ENCODE assay signal across 12 cellular contexts in genomic region chr6:142570221-142570671, GRCh38.
A peak's percentile ranks its signal among the peaks of the same experiment; 100 is the strongest.
DNase-seq lines count a peak whose midpoint lies in the region; ATAC-seq and TF ChIP-seq lines count a peak whose summit lies in the region.
"Had no signal": no experiment of that assay in that cellular context is flagged by ENCODE, and none has a peak within 500 bp of the region (broad histone marks: within the 10 kb centered on the region; RNA-seq: fewer than 3 reads in every experiment).

No MANE protein-coding gene starts in this region.

- no peak for TF ChIP-seq POLR2A in breast epithelium (IDR thresholded peaks at IDR 0.05)
- no peak for TF ChIP-seq POLR2A in transverse colon (IDR thresholded peaks at IDR 0.05)
- TF ChIP-seq POLR2A in spleen (IDR thresholded peaks at IDR 0.05) = no peak

- DNase-seq in AG10803 (ENCODE audit: low read depth) (peak; percentile 69), HT-29 (ENCODE audit: low spot score) (peak; percentile 52), breast epithelium (ENCODE audit: low spot score in 2 of 2) (peak in 1 of 2 donors; percentile 28), lower lobe of right lung (no peak), transverse colon (no peak), iPS-NIHi11 (ENCODE audit: low spot score) (no peak), spleen (no peak)
- DNase-seq: activated T-cell treated with anti-CD3 and anti-CD28 coated beads for 4 hours, NCI-H1417 treated with DMSO at 0.1 percent for 48 hours, nephron progenitor cell had no signal

- ATAC-seq in lower lobe of right lung (peak; percentile 65 to 79), HG03354 (IDR thresholded peaks at IDR 0.05; ENCODE audit: poor library complexity, severe bottlenecking, unreplicated experiment) (no peak)

- no peak overlapping the region for H3K4me3 ChIP-seq in AG10803 (ENCODE audit: low read length)
- no peak overlapping the region for H3K4me3 ChIP-seq in breast epithelium
- no peak overlapping the region for H3K4me3 ChIP-seq in lower lobe of right lung
- no peak overlapping the region for H3K4me3 ChIP-seq in transverse colon
- no peak overlapping the region for H3K4me3 ChIP-seq in spleen
- H3K4me3 ChIP-seq: SK-N-MC had no signal

- H3K36me3 ChIP-seq in breast epithelium = no peaks in the 10 kb centered on the region
- no peaks in the 10 kb centered on the region for H3K36me3 ChIP-seq in lower lobe of right lung
- H3K36me3 ChIP-seq in transverse colon = no peaks in the 10 kb centered on the region
- H3K36me3 ChIP-seq in spleen = no peaks in the 10 kb centered on the region

- TF ChIP-seq CTCF in AG10803 (conservative IDR thresholded peaks at IDR 0.05; ENCODE audit: low read length) = no peak
- TF ChIP-seq CTCF in breast epithelium (IDR thresholded peaks at IDR 0.05) = no peak
- TF ChIP-seq CTCF in lower lobe of right lung (IDR thresholded peaks at IDR 0.05) = no peak
- no peak for TF ChIP-seq CTCF in transverse colon (IDR thresholded peaks at IDR 0.05)
- TF ChIP-seq CTCF in spleen (IDR thresholded peaks at IDR 0.05 in 8 of 11, conservative IDR thresholded peaks at IDR 0.05 in 3 of 11) = no peak

- H3K4me1 ChIP-seq in breast epithelium = no peaks in the 10 kb centered on the region
- H3K4me1 ChIP-seq in lower lobe of right lung = peaks cover 10% of the 10 kb centered on the region
- peaks cover 0 to 3% (median 0%) of the 10 kb centered on the region in 4 donors for H3K4me1 ChIP-seq in transverse colon
- H3K4me1 ChIP-seq in spleen = peaks cover 0 to 11% (median 0%) of the 10 kb centered on the region in 6 donors

- no peaks in the 10 kb centered on the region for H3K9me3 ChIP-seq in breast epithelium
- no peaks in the 10 kb centered on the region for H3K9me3 ChIP-seq in lower lobe of right lung
- H3K9me3 ChIP-seq in transverse colon = peaks cover 0 to 8% of the 10 kb centered on the region in 2 donors
- peaks cover 0 to 24% (median 16%) of the 10 kb centered on the region in 8 donors for H3K9me3 ChIP-seq in spleen

- in situ Hi-C loops in transverse colon (cut with MboI; ENCODE audit: low pct_ligation_motif_present in 1 of 4, low pct_unique_long_range_greater_than_20kb in 1 of 4, low sequenced_read_pairs in 3 of 4) = no loop called here

- TF ChIP-seq EP300 in transverse colon (IDR thresholded peaks at IDR 0.05; ENCODE audit: low read depth) = no peak

- H3K27me3 ChIP-seq in breast epithelium = no peaks in the 10 kb centered on the region
- no peaks in the 10 kb centered on the region for H3K27me3 ChIP-seq in lower lobe of right lung (ENCODE audit: low read depth)
- no peaks in the 10 kb centered on the region for H3K27me3 ChIP-seq in transverse colon
- H3K27me3 ChIP-seq in spleen (replicated peaks in 1 of 7) = no peaks in the 10 kb centered on the region

- peak overlapping the region; percentile 68 to 73 for H3K27ac ChIP-seq in breast epithelium
- peak overlapping the region; percentile 37 for H3K27ac ChIP-seq in lower lobe of right lung
- no peak overlapping the region for H3K27ac ChIP-seq in transverse colon
- no peak overlapping the region for H3K27ac ChIP-seq in spleen
- H3K27ac ChIP-seq: SK-N-MC had no signal

- intact Hi-C loops in breast epithelium (cut with DNase I; ENCODE audit: low total_unique reads) (no loop called here), lower lobe of right lung (cut with DNase I) (no loop called here), transverse colon (cut with DNase I; ENCODE audit: low total_unique reads) (no loop called here), spleen (cut with DNase I; ENCODE audit: low total_unique reads) (no loop called here)

Comparison
In these comparisons a context has a peak if more than half of its experiments do, and no peak if none do; other contexts are left out.
1. DNase-seq: peak in AG10803 (single experiment) and HT-29 (single experiment); none in lower lobe of right lung (single experiment), transverse colon (single experiment), iPS-NIHi11 (single experiment) and spleen (single experiment).
2. H3K27ac ChIP-seq: peak in breast epithelium (2 of 2) and lower lobe of right lung (single experiment); none in transverse colon (0 of 4) and spleen (0 of 8).